ENCODE assay signal across 9 cellular contexts in the genomic region with DNA sequence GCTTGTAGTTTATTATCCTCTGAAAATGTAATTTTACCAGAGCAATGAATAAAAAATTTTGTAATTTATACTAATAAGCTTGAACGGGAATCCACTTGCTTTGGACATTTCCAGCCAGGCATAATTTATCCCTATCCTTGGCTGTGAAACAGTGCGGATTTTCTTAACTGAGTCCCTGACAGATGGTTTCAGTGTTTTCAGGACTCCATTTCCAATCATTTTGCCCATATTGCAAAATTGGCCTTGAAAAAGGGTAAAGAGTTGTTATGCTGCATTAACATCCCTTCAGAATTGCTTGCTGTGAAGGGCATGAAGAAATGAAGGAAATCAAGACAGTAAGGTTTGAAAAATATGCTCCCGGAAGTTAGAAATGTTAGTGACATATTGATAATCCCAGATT. TPM values are rescaled to one million over a fixed set of nuclear protein-coding genes. Genes with fewer than 3 reads are reported as not detected.
"Had no signal": no experiment of that assay in that cellular context is flagged by ENCODE, and none has a peak within 500 bp of the region (broad histone marks: within the 10 kb centered on the region; RNA-seq: fewer than 3 reads in every experiment).

No MANE protein-coding gene starts in this region.

- DNase-seq: GM23248, GOT3, H7, HFFc6, IMR-90, KG1 had no signal

- H3K27ac Mint-ChIP-seq: HFFc6 had no signal

- H3K4me3 Mint-ChIP-seq: HFFc6 had no signal

- ATAC-seq: HCT116, K562 had no signal

RNA-seq across cellular contexts. Expression of a gene that starts 57.7 kb away (rescaled TPM):
- total RNA-seq: GM23248, HFFc6, HT-29, IMR-90 had no signal
